ENCODE assay signal across 22 cellular contexts in the genomic region with DNA sequence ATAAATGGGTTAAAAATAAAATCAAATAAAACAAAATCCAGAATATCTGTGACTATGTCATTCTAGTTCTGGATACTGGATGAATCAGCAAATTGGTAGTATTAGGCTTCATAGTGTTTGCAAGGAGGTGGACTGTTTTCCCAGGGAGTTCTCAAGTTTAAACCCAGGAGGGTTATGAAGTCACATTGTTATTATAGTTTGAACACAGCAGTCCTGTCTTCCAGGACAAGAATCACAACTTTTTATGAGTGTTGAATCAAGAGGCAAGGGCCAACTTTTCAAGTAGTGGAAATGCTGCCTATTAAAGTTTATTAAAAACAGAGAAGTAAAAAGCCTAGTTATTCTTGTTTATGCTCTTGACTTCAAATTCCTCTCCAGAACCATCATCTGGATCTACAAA.
"Had no signal": no experiment of that assay in that cellular context is flagged by ENCODE, and none has a peak within 500 bp of the region (broad histone marks: within the 10 kb centered on the region; RNA-seq: fewer than 3 reads in every experiment).

No MANE protein-coding gene starts in this region.

- H3K27me3 ChIP-seq: MG63, SJSA1 had no signal

- H3K36me3 ChIP-seq: MG63, SJSA1 had no signal

- H3K27ac ChIP-seq: HL-60, SJSA1, SK-N-MC had no signal

- H3K4me1 ChIP-seq: SJSA1 had no signal

- H3K9me3 ChIP-seq: SJSA1 had no signal

- DNase-seq: Karpas-422, KG1, MG63, NCI-H1092, NCI-H1105 treated with DMSO at 0.1 percent for 48 hours, NCI-H1417 treated with DMSO at 0.1 percent for 48 hours, NCI-H146, NCI-H1694 treated with DMSO at 0.1 percent for 48 hours, NCI-H1930, NCI-H2081, NCI-H2107, NCI-H2227 treated with DMSO at 0.1 percent for 48 hours, NCI-H524, NCI-H526 treated with DMSO at 0.1 percent for 48 hours, NCI-H748 treated with DMSO at 0.1 percent for 48 hours, Right ventricle myocardium superior, RPMI8226, SIG-M5, SW 1271 had no signal

- H3K4me3 ChIP-seq: MG63, SJSA1, SK-N-MC had no signal
